8 cellular contexts compared by ENCODE assay signal in genomic region chr20:50113420-50114224, GRCh38. TPM values are rescaled to one million over a fixed set of nuclear protein-coding genes. Genes with fewer than 3 reads are reported as not detected.
A peak's percentile ranks its signal among the peaks of the same experiment; 100 is the strongest.
DNase-seq lines count a peak whose midpoint lies in the region; ATAC-seq lines count a peak whose summit lies in the region.

No MANE protein-coding gene starts in this region.

- no CpG with 5 or more reads among the region's 11 CpGs for WGBS in iPS DF 6.9 (ENCODE audit: insufficient coverage, insufficient read length)

- CTCF ChIA-PET in activated CD4-positive, alpha-beta memory T cell treated with anti-CD3 and anti-CD28 coated beads, Interleukin-2, amount 10 ng/mL, durations not matched to agents 7 days and 5 days (lab: Charles Lee): interaction anchor here (0.7 to 5.4 kb wide), 9 partner anchors 27 to 562 kb away, joined by 3 to 35 read pairs (median 3); partner anchors contain the start of genes PEDS1 and RNF114

- H3K27me3 Mint-ChIP-seq in activated CD4-positive, alpha-beta memory T cell treated with anti-CD3 and anti-CD28 coated beads, Interleukin-2, amount 10 ng/mL, durations not matched to agents 7 days and 5 days: no peaks in the 10 kb centered on the region
- H3K27me3 Mint-ChIP-seq in stimulated activated memory B cell treated with anti-CD40 and anti-IgM and Interleukin-4, amounts not matched to agents 10 μg/mL and 1 μg/mL and 100 μg/mL, for 72 hours: no peaks in the 10 kb centered on the region

- no peaks in the 10 kb centered on the region for H3K36me3 ChIP-seq in iPS DF 6.9 (ENCODE audit: control insufficient read depth, insufficient read depth, low read length)

- H3K36me3 Mint-ChIP-seq in activated CD4-positive, alpha-beta memory T cell treated with anti-CD3 and anti-CD28 coated beads, Interleukin-2, amount 10 ng/mL, durations not matched to agents 7 days and 5 days (ENCODE audit: low read depth): peaks cover 35% of the 10 kb centered on the region
- peaks cover 5% of the 10 kb centered on the region for H3K36me3 Mint-ChIP-seq in stimulated activated memory B cell treated with anti-CD40 and anti-IgM and Interleukin-4, amounts not matched to agents 10 μg/mL and 1 μg/mL and 100 μg/mL, for 72 hours

- H3K4me1 ChIP-seq in iPS DF 6.9 (ENCODE audit: control insufficient read depth, insufficient read depth, low read length): peaks cover 3% of the 10 kb centered on the region

- peaks cover 71% of the 10 kb centered on the region for H3K4me1 Mint-ChIP-seq in activated CD4-positive, alpha-beta memory T cell treated with anti-CD3 and anti-CD28 coated beads, Interleukin-2, amount 10 ng/mL, durations not matched to agents 7 days and 5 days
- H3K4me1 Mint-ChIP-seq in stimulated activated memory B cell treated with anti-CD40 and anti-IgM and Interleukin-4, amounts not matched to agents 10 μg/mL and 1 μg/mL and 100 μg/mL, for 72 hours: peaks cover 75% of the 10 kb centered on the region

- no peak for ATAC-seq in stimulated activated memory B cell treated with anti-CD40 and anti-IgM and Interleukin-4, amounts not matched to agents 10 μg/mL and 1 μg/mL and 100 μg/mL, for 72 hours
- ATAC-seq in HG03025 (IDR thresholded peaks at IDR 0.05; ENCODE audit: low FRiP score, unreplicated experiment): no peak

- H3K27ac ChIP-seq in iPS DF 6.9 (ENCODE audit: low read length): no peak overlapping the region

- H3K9me3 ChIP-seq in iPS DF 6.9 (ENCODE audit: control insufficient read depth, insufficient read depth, low read length): no peaks in the 10 kb centered on the region

- peak; percentile 53 for DNase-seq in NCI-H1092 treated with DMSO at 0.1 percent for 48 hours (lab: John Stamatoyannopoulos, UW)
- DNase-seq in NCI-H1092 (lab: John Stamatoyannopoulos, UW): no peak
- DNase-seq in activated CD4-positive, alpha-beta memory T cell treated with anti-CD3 and anti-CD28 coated beads, Interleukin-2, amount 10 ng/mL, durations not matched to agents 7 days and 5 days: no peak
- DNase-seq in iPS DF 6.9 (ENCODE audit: low read depth, low spot score): no peak
- no peak for DNase-seq in HPDE6-E6E7 (ENCODE audit: extremely low spot score)
- no peak for DNase-seq in SIG-M5 (lab: John Stamatoyannopoulos, UW)

- peak overlapping the region; percentile 95 for H3K27ac Mint-ChIP-seq in activated CD4-positive, alpha-beta memory T cell treated with anti-CD3 and anti-CD28 coated beads, Interleukin-2, amount 10 ng/mL, durations not matched to agents 7 days and 5 days
- peak overlapping the region; percentile 95 for H3K27ac Mint-ChIP-seq in stimulated activated memory B cell treated with anti-CD40 and anti-IgM and Interleukin-4, amounts not matched to agents 10 μg/mL and 1 μg/mL and 100 μg/mL, for 72 hours

- H3K4me3 ChIP-seq in iPS DF 6.9 (ENCODE audit: low read length): peak overlapping the region; percentile 85; the same call in 1 of the 2 replicates

- POLR2A ChIA-PET in activated CD4-positive, alpha-beta memory T cell treated with anti-CD3 and anti-CD28 coated beads, Interleukin-2, amount 10 ng/mL, durations not matched to agents 7 days and 5 days (lab: Charles Lee): interaction anchor here (0.6 to 7.9 kb wide), 12 partner anchors 8 to 398 kb away, joined by 3 to 73 read pairs (median 3); partner anchors contain the start of genes PEDS1 and RNF114

- H3K9me3 Mint-ChIP-seq in activated CD4-positive, alpha-beta memory T cell treated with anti-CD3 and anti-CD28 coated beads, Interleukin-2, amount 10 ng/mL, durations not matched to agents 7 days and 5 days: no peaks in the 10 kb centered on the region
- no peaks in the 10 kb centered on the region for H3K9me3 Mint-ChIP-seq in stimulated activated memory B cell treated with anti-CD40 and anti-IgM and Interleukin-4, amounts not matched to agents 10 μg/mL and 1 μg/mL and 100 μg/mL, for 72 hours

- H3K27me3 ChIP-seq in iPS DF 6.9 (ENCODE audit: control insufficient read depth, insufficient read depth, low read length): no peaks in the 10 kb centered on the region

- peak overlapping the region; percentile 91 for H3K4me3 Mint-ChIP-seq in activated CD4-positive, alpha-beta memory T cell treated with anti-CD3 and anti-CD28 coated beads, Interleukin-2, amount 10 ng/mL, durations not matched to agents 7 days and 5 days
- peak overlapping the region; percentile 100 for H3K4me3 Mint-ChIP-seq in stimulated activated memory B cell treated with anti-CD40 and anti-IgM and Interleukin-4, amounts not matched to agents 10 μg/mL and 1 μg/mL and 100 μg/mL, for 72 hours

RNA-seq across cellular contexts. Expression of gene UBE2V1, which starts 0.7 kb away (rescaled TPM):
- total RNA-seq in activated CD4-positive, alpha-beta memory T cell treated with anti-CD3 and anti-CD28 coated beads, Interleukin-2, amount 10 ng/mL, durations not matched to agents 7 days and 5 days: 100 to 1,000 TPM; 153 to 154 TPM

RNA-seq across cellular contexts. Expression of gene PEDS1, which starts 39.9 kb away (rescaled TPM):
- 10 to 100 TPM; 30.3 to 32.3 TPM for total RNA-seq in activated CD4-positive, alpha-beta memory T cell treated with anti-CD3 and anti-CD28 coated beads, Interleukin-2, amount 10 ng/mL, durations not matched to agents 7 days and 5 days
